15 cellular contexts compared by ENCODE assay signal in genomic region chr6:111122458-111123286, GRCh38. TPM values are rescaled to one million over a fixed set of nuclear protein-coding genes. Genes with fewer than 3 reads are reported as not detected.
A peak's percentile ranks its signal among the peaks of the same experiment; 100 is the strongest.
DNase-seq lines count a peak whose midpoint lies in the region; ATAC-seq and TF ChIP-seq lines count a peak whose summit lies in the region.
"Had no signal": no experiment of that assay in that cellular context is flagged by ENCODE, and none has a peak within 500 bp of the region (broad histone marks: within the 10 kb centered on the region; RNA-seq: fewer than 3 reads in every experiment).

No MANE protein-coding gene starts in this region.

- peaks cover 11% of the 10 kb centered on the region for H3K79me2 ChIP-seq in hepatocyte

- in situ Hi-C loops in KBM-7 (cut with MboI; ENCODE audit: low pct_unique_long_range_greater_than_20kb, low sequenced_read_pairs), result no loop called here

- H3K9me3 ChIP-seq in hepatocyte (ENCODE audit: low read depth), result no peaks in the 10 kb centered on the region
- H3K9me3 ChIP-seq: ovary had no signal

- TF ChIP-seq CTCF in hepatocyte (IDR thresholded peaks at IDR 0.05; ENCODE audit: poor library complexity), result no peak

- 73% methylated on average over 7 of the region's 7 CpGs for WGBS in hepatocyte (ENCODE audit: low lambda C conversion rate, missing lambda C conversion rate)

- peaks cover 36% of the 10 kb centered on the region for H3K4me1 Mint-ChIP-seq in stimulated activated naive CD8-positive, alpha-beta T cell treated with anti-CD3 and anti-CD28 coated beads, Interleukin-15, amount 100 ng/mL, for 72 hours

- no peaks in the 10 kb centered on the region for H3K27me3 Mint-ChIP-seq in stimulated activated naive CD8-positive, alpha-beta T cell treated with anti-CD3 and anti-CD28 coated beads, Interleukin-15, amount 100 ng/mL, for 72 hours

- H3K4me1 ChIP-seq in hepatocyte (ENCODE audit: insufficient read depth), result peaks cover 13% of the 10 kb centered on the region

- H3K4me3 ChIP-seq in hepatocyte, result no peak overlapping the region
- H3K4me3 ChIP-seq: ovary had no signal

- peak overlapping the region; percentile 76 for H3K27ac ChIP-seq in hepatocyte
- H3K27ac ChIP-seq: ovary had no signal

- peak overlapping the region; percentile 10 to 81 for H3K27ac Mint-ChIP-seq in stimulated activated naive CD8-positive, alpha-beta T cell treated with anti-CD3 and anti-CD28 coated beads, Interleukin-15, amount 100 ng/mL, for 72 hours

- no peaks in the 10 kb centered on the region for H3K9me2 ChIP-seq in hepatocyte (replicated peaks; ENCODE audit: insufficient read depth)

- H3K4me2 ChIP-seq in hepatocyte, result no peak overlapping the region

- H3K4me3 Mint-ChIP-seq in stimulated activated naive CD8-positive, alpha-beta T cell treated with anti-CD3 and anti-CD28 coated beads, Interleukin-15, amount 100 ng/mL, for 72 hours, result peak overlapping the region; percentile 68 to 74

- H3K9me3 Mint-ChIP-seq in stimulated activated naive CD8-positive, alpha-beta T cell treated with anti-CD3 and anti-CD28 coated beads, Interleukin-15, amount 100 ng/mL, for 72 hours, result no peaks in the 10 kb centered on the region

- no peaks in the 10 kb centered on the region for H3K27me3 ChIP-seq in hepatocyte
- H3K27me3 ChIP-seq: ovary had no signal

- no peak overlapping the region for H2AFZ ChIP-seq in hepatocyte

- peak; percentile 78 for ATAC-seq in stimulated activated naive CD8-positive, alpha-beta T cell treated with anti-CD3 and anti-CD28 coated beads, Interleukin-15, amount 100 ng/mL, for 72 hours
- ATAC-seq in HG03460 (IDR thresholded peaks at IDR 0.05; ENCODE audit: unreplicated experiment), result no peak
- ATAC-seq in HG03097 (IDR thresholded peaks at IDR 0.05; ENCODE audit: low FRiP score, unreplicated experiment), result no peak

- H4K20me1 ChIP-seq in hepatocyte (ENCODE audit: insufficient read depth, poor library complexity, severe bottlenecking), result no peaks in the 10 kb centered on the region

- no peaks in the 10 kb centered on the region for H3K36me3 ChIP-seq in hepatocyte (replicated peaks; ENCODE audit: insufficient read depth, low read depth)
- H3K36me3 ChIP-seq: ovary had no signal

- DNase-seq in activated CD8-positive, alpha-beta memory T cell treated with anti-CD3 and anti-CD28 coated beads for 24 hours, result peak; percentile 59
- DNase-seq in activated CD8-positive, alpha-beta memory T cell treated with anti-CD3 and anti-CD28 coated beads, Interleukin-2, amount 50 U/mL, for 48 hours, result no peak
- DNase-seq in KBM-7 (peak; percentile 42), hepatocyte (ENCODE audit: low spot score) (no peak), Ammon's horn (ENCODE audit: low spot score) (no peak)
- DNase-seq in stimulated activated naive CD8-positive, alpha-beta T cell treated with anti-CD3 and anti-CD28 coated beads, Interleukin-15, amount 100 ng/mL, for 72 hours, result peak; percentile 7 to 19
- DNase-seq: erythroblast, hippocampal formation, NCI-H510A, ovary, RPMI8226, T-helper 9 cell had no signal

RNA-seq across cellular contexts. Expression of gene SLC16A10, which starts 35.4 kb away (rescaled TPM):
- 34.1 and 42.2 TPM in 2 replicates for total RNA-seq in hepatocyte
- 17.4 and 19.9 TPM in 2 replicates for polyA plus RNA-seq in hepatocyte
- polyA plus RNA-seq: AG04450 had no signal

Comparison
In these comparisons a context has a peak if more than half of its experiments do, and no peak if none do; other contexts are left out.
1. DNase-seq: peak in activated CD8-positive, alpha-beta memory T cell treated with anti-CD3 and anti-CD28 coated beads for 24 hours (single experiment), KBM-7 (single experiment) and stimulated activated naive CD8-positive, alpha-beta T cell treated with anti-CD3 and anti-CD28 coated beads, Interleukin-15, amount 100 ng/mL, for 72 hours (2 of 2); none in activated CD8-positive, alpha-beta memory T cell treated with anti-CD3 and anti-CD28 coated beads, Interleukin-2, amount 50 U/mL, for 48 hours (single experiment), hepatocyte (single experiment) and Ammon's horn (single experiment).